In genomic region chr1:7962011-7962335, GRCh38 we compare ENCODE assay signal across 8 cellular contexts. TPM values are rescaled to one million over a fixed set of nuclear protein-coding genes. Genes with fewer than 3 reads are reported as not detected.
DNase-seq lines count a peak whose midpoint lies in the region; ATAC-seq and TF ChIP-seq lines count a peak whose summit lies in the region.

No MANE protein-coding gene starts in this region.

- no peaks in the 10 kb centered on the region for H3K27me3 ChIP-seq in heart left ventricle
- H3K27me3 ChIP-seq in left lung: no peaks in the 10 kb centered on the region

- ATAC-seq in heart left ventricle (peak in 1 of 4 donors; percentile 11), left cardiac atrium (no peak), HG03457 (IDR thresholded peaks at IDR 0.05; ENCODE audit: unreplicated experiment) (peak; percentile 12), left lung (peak; percentile 0)

- peak overlapping the region; percentile 95 for H3K4me3 Mint-ChIP-seq in type B pancreatic cell

- H3K27me3 Mint-ChIP-seq in type B pancreatic cell: no peaks in the 10 kb centered on the region

- intact Hi-C loops in heart left ventricle (cut with DNase I) (no loop called here), left cardiac atrium (cut with DNase I) (no loop called here), left lung (cut with DNase I) (no loop called here)

- H3K9me3 ChIP-seq in heart left ventricle (no peaks in the 10 kb centered on the region), left lung (no peaks in the 10 kb centered on the region)

- H3K4me3 ChIP-seq in heart left ventricle: peak overlapping the region; percentile 58 to 86 (median 72)
- H3K4me3 ChIP-seq in left lung: peak overlapping the region; percentile 87

- H3K4me1 Mint-ChIP-seq in type B pancreatic cell (ENCODE audit: unreplicated experiment): peaks cover 19% of the 10 kb centered on the region

- H3K36me3 ChIP-seq in heart left ventricle (peaks cover 0 to 43% (median 41%) of the 10 kb centered on the region in 9 donors), left lung (peaks cover 0 to 38% of the 10 kb centered on the region in 2 donors)

- no peaks in the 10 kb centered on the region for H3K9me3 Mint-ChIP-seq in type B pancreatic cell

- WGBS in heart left ventricle, 4 donors: 0% methylated on average over 10 of the region's 10 CpGs
- 0% methylated on average over 10 of the region's 10 CpGs for whole genome bisulfite sequencing in adipose tissue, 3 donors

- no peak for TF ChIP-seq CTCF in heart left ventricle (IDR thresholded peaks at IDR 0.05)
- no peak for TF ChIP-seq CTCF in left lung (IDR thresholded peaks at IDR 0.05)
- TF ChIP-seq CTCF in type B pancreatic cell (conservative IDR thresholded peaks at IDR 0.05): no peak

- H3K36me3 Mint-ChIP-seq in type B pancreatic cell: peaks cover 18% of the 10 kb centered on the region

- peak overlapping the region; percentile 53 to 96 (median 92) for H3K27ac ChIP-seq in heart left ventricle
- peak overlapping the region; percentile 73 for H3K27ac ChIP-seq in adipose tissue (ENCODE audit: low read depth, low read length)
- peak overlapping the region; percentile 93 to 95 for H3K27ac ChIP-seq in left lung

- H3K4me1 ChIP-seq in heart left ventricle: peaks cover 0 to 47% (median 19%) of the 10 kb centered on the region in 12 donors
- peaks cover 10 to 53% of the 10 kb centered on the region in 2 donors for H3K4me1 ChIP-seq in left lung

- no peak for DNase-seq in heart left ventricle
- DNase-seq in left cardiac atrium: no peak
- no peak for DNase-seq in left lung
- DNase-seq in type B pancreatic cell (ENCODE audit: extremely low spot score, unreplicated experiment): no peak
- DNase-seq in NCI-H446 treated with DMSO at 0.1 percent for 48 hours (lab: John Stamatoyannopoulos, UW): no peak
- no peak for DNase-seq in RPMI8226

- no peak for TF ChIP-seq POLR2A in heart left ventricle (IDR thresholded peaks at IDR 0.05)

- peak overlapping the region; percentile 95 for H3K27ac Mint-ChIP-seq in type B pancreatic cell

RNA-seq across cellular contexts. Expression of gene PARK7, which starts 0.5 kb away (rescaled TPM):
- total RNA-seq in heart left ventricle (100 to 1,000 TPM; 275 to 406 (median 345) TPM), left cardiac atrium (100 to 1,000 TPM; 284 to 328 TPM), left lung (100 to 1,000 TPM; 227 to 262 TPM), type B pancreatic cell (ENCODE audit: low replicate concordance) (206 and 279 TPM in 2 replicates)
- polyA plus RNA-seq in heart left ventricle (100 to 1,000 TPM; 342 to 550 TPM), adipose tissue (100 to 1,000 TPM; 173 to 397 (median 342) TPM)

RNA-seq across cellular contexts. Expression of gene TNFRSF9, which starts 21.3 kb away (rescaled TPM):
- total RNA-seq in heart left ventricle (1 to 10 TPM in 1 of 9 donors, under 1 TPM in 2, not detected in 6; 0.05 to 1.9 (median 0.68) TPM), left cardiac atrium (under 1 TPM; 0.08 to 0.09 TPM), left lung (1 to 10 TPM in 1 of 2 donors, under 1 TPM in 1; 0.70 to 4.3 TPM), type B pancreatic cell (ENCODE audit: low replicate concordance) (0.39 and 3.8 TPM in 2 replicates)
- polyA plus RNA-seq in heart left ventricle (under 1 TPM in 1 of 2 donors, not detected in 1; 0.04 TPM), adipose tissue (under 1 TPM in 2 of 3 donors, not detected in 1; 0.21 to 0.22 TPM)

Comparison
In these comparisons a context has a peak if more than half of its experiments do, and no peak if none do; other contexts are left out.
1. ATAC-seq: peak in HG03457 (single experiment) and left lung (single experiment); none in left cardiac atrium (0 of 2).
2. Peak in every context shown above with its lines, with median percentiles within 50 percentile points of each other: H3K27ac ChIP-seq.